8 cellular contexts compared by ENCODE assay signal in genomic region chr3:123979525-123980481, GRCh38. TPM values are rescaled to one million over a fixed set of nuclear protein-coding genes. Genes with fewer than 3 reads are reported as not detected.
A peak's percentile ranks its signal among the peaks of the same experiment; 100 is the strongest.
DNase-seq lines count a peak whose midpoint lies in the region; TF ChIP-seq lines count a peak whose summit lies in the region.
"Not testable (repeated sequence)": the region's sequence is repeated elsewhere in the genome, so short reads cannot be mapped to it uniquely, and the experiment has no call there.

No MANE protein-coding gene starts in this region.

- H3K9me3 ChIP-seq in SU-DHL-6 (ENCODE audit: insufficient read depth, low read length) = not testable (repeated sequence)

- H3K4me3 ChIP-seq in H7 (ENCODE audit: insufficient read depth, low read depth, low read length) = peak overlapping the region; percentile 37
- H3K4me3 ChIP-seq in SU-DHL-6 (ENCODE audit: insufficient read depth, low read length, poor library complexity, severe bottlenecking) = not testable (repeated sequence)

- not testable (repeated sequence) for H3K9me2 ChIP-seq in SU-DHL-6 (replicated peaks; ENCODE audit: insufficient read depth, low read length)

- not testable (repeated sequence) for H3K27ac ChIP-seq in C4-2B; SU-DHL-6 (ENCODE audit: low read depth, low read length)

- not testable (repeated sequence) for H3K27me3 ChIP-seq in H7 (ENCODE audit: control insufficient read depth, insufficient read depth, low read length); SU-DHL-6 (ENCODE audit: low read length)

- H4K20me1 ChIP-seq in SU-DHL-6 (ENCODE audit: low read depth, low read length) = not testable (repeated sequence)

- not testable (repeated sequence) for H3K9ac ChIP-seq in SU-DHL-6 (ENCODE audit: low read length)

- H2AFZ ChIP-seq in SU-DHL-6 (ENCODE audit: low read depth, low read length, severe bottlenecking) = not testable (repeated sequence)

- not testable (repeated sequence) for H3K4me2 ChIP-seq in SU-DHL-6 (ENCODE audit: low read depth, low read length, poor library complexity, severe bottlenecking)

- peak; percentile 94 for TF ChIP-seq CTCF in C4-2B (conservative IDR thresholded peaks at IDR 0.05)
- peak; percentile 40 for TF ChIP-seq CTCF in SU-DHL-6 (IDR thresholded peaks at IDR 0.05; ENCODE audit: insufficient read depth, low read length, poor library complexity, severe bottlenecking)

- not testable (repeated sequence) for H3F3A ChIP-seq in SU-DHL-6 (ENCODE audit: insufficient read depth)

- not testable (repeated sequence) for H3K36me3 ChIP-seq in H7 (replicated peaks; ENCODE audit: control insufficient read depth, insufficient read depth, low read length); SU-DHL-6 (ENCODE audit: low read length)

- not testable (repeated sequence) for H3K79me2 ChIP-seq in SU-DHL-6 (ENCODE audit: insufficient read depth, low read length)

- peak; percentile 14 for DNase-seq in H7
- DNase-seq in NCI-H2029 treated with DMSO at 0.1 percent for 48 hours (lab: John Stamatoyannopoulos, UW) = peak; percentile 23
- peak; percentile 67 for DNase-seq in astrocyte of the hippocampus (ENCODE audit: low read depth, low spot score)
- peak; percentile 50 for DNase-seq in glomerular visceral epithelial cell (ENCODE audit: extremely low spot score)
- peak; percentile 49 for DNase-seq in middle frontal gyrus (ENCODE audit: extremely low spot score, low spot score)
- peak; percentile 6 for DNase-seq in stimulated activated CD8-positive, alpha-beta memory T cell treated with anti-CD3 and anti-CD28 coated beads, Interleukin-12 subunit alpha, Interleukin-12 subunit beta, amount 100 ng/mL, for 1 hour (ENCODE audit: low read depth)

RNA-seq across cellular contexts. Expression of gene ROPN1, which starts 12.1 kb away (rescaled TPM):
- not detected in 2 replicates for total RNA-seq in H7 (2014; rRNA removed; shearing (Covaris generic))

RNA-seq across cellular contexts. Expression of gene CCDC14, which starts 18.8 kb away (rescaled TPM):
- total RNA-seq in H7 (2014; rRNA removed; shearing (Covaris generic)) = 34.2 and 36.1 TPM in 2 replicates

RNA-seq across cellular contexts. Expression of gene KALRN, which starts 53.4 kb away (rescaled TPM):
- 4.1 and 5.1 TPM in 2 replicates for total RNA-seq in H7 (2014; rRNA removed; shearing (Covaris generic))

Comparison
In these comparisons a context has a peak if more than half of its experiments do, and no peak if none do; other contexts are left out.
1. DNase-seq: peak in every context shown above with its lines; median percentile 67 in astrocyte of the hippocampus; 50 in glomerular visceral epithelial cell; 49 in middle frontal gyrus; 23 in NCI-H2029 treated with DMSO at 0.1 percent for 48 hours; 14 in H7; 6 in stimulated activated CD8-positive, alpha-beta memory T cell treated with anti-CD3 and anti-CD28 coated beads, Interleukin-12 subunit alpha, Interleukin-12 subunit beta, amount 100 ng/mL, for 1 hour.